In genomic region chr11:71214553-71215371, GRCh38 we compare ENCODE assay signal across 2 cellular contexts.
TF ChIP-seq lines count a peak whose summit lies in the region.

No MANE protein-coding gene starts in this region.

TF ChIP-seq in GM23338, 12 proteins besides CTCF, POLR2A, EP300 and RAD21:
- TF ChIP-seq ZNF331 (CRISPR knock-in tag; IDR thresholded peaks at IDR 0.05; ENCODE audit: low read depth) (no peak), REST (IDR thresholded peaks at IDR 0.05; ENCODE audit: unreplicated experiment) (no peak), EZH2phosphoT487 (IDR thresholded peaks at IDR 0.05; ENCODE audit: unreplicated experiment) (no peak), NANOG (IDR thresholded peaks at IDR 0.05; ENCODE audit: borderline replicate concordance) (no peak), ZNF114 (CRISPR knock-in tag; IDR thresholded peaks at IDR 0.05) (no peak), ETS1 (IDR thresholded peaks at IDR 0.05) (no peak)

TF ChIP-seq in IMR-90, 13 proteins besides CTCF, POLR2A, EP300 and RAD21:
- TF ChIP-seq NFE2L2 (IDR thresholded peaks at IDR 0.05; ENCODE audit: low read depth, low read length) (no peak), USF2 (IDR thresholded peaks at IDR 0.05; ENCODE audit: low read depth, low read length) (no peak), MAZ (IDR thresholded peaks at IDR 0.05; ENCODE audit: borderline replicate concordance, low read depth, low read length) (no peak), RCOR1 (IDR thresholded peaks at IDR 0.05; ENCODE audit: insufficient replicate concordance, low read length) (no peak), MXI1 (IDR thresholded peaks at IDR 0.05; ENCODE audit: borderline replicate concordance, low read depth, low read length) (no peak), RFX5 (IDR thresholded peaks at IDR 0.05; ENCODE audit: low read depth, low read length) (no peak), CHD1 (IDR thresholded peaks at IDR 0.05; ENCODE audit: low read depth, low read length) (no peak)
